In genomic region chr2:20221939-20222768, GRCh38 we compare ENCODE assay signal across 12 cellular contexts. TPM values are rescaled to one million over a fixed set of nuclear protein-coding genes. Genes with fewer than 3 reads are reported as not detected.
DNase-seq lines count a peak whose midpoint lies in the region; ATAC-seq and TF ChIP-seq lines count a peak whose summit lies in the region.
"Had no signal": no experiment of that assay in that cellular context is flagged by ENCODE, and none has a peak within 500 bp of the region (broad histone marks: within the 10 kb centered on the region; RNA-seq: fewer than 3 reads in every experiment).

No MANE protein-coding gene starts in this region.

- DNase-seq in DMS53 (lab: John Stamatoyannopoulos, UW) (peak; percentile 39), DMS53 treated with DMSO at 0.1 percent for 48 hours (lab: John Stamatoyannopoulos, UW; ENCODE audit: unreplicated experiment) (no peak), SJSA1 (ENCODE audit: low read depth in 1 of 2, low spot score in 2 of 2) (no peak), hepatocyte (ENCODE audit: low spot score) (no peak), suprapubic skin (ENCODE audit: low spot score in 2 of 2) (peak in 1 of 2 donors; percentile 50), NCI-H1092 (lab: John Stamatoyannopoulos, UW) (no peak)
- DNase-seq: 8988T, activated T-cell treated with anti-CD3 and anti-CD28 coated beads for 4 hours, heart right ventricle, stomach had no signal

- TF ChIP-seq EP300 in suprapubic skin (IDR thresholded peaks at IDR 0.05), result no peak

- H3K27me3 ChIP-seq in SJSA1 (replicated peaks) (no peaks in the 10 kb centered on the region), hepatocyte (no peaks in the 10 kb centered on the region), suprapubic skin (peaks cover 18% of the 10 kb centered on the region)

- 80% methylated on average over 1 of the region's 1 CpG for WGBS in hepatocyte (ENCODE audit: low lambda C conversion rate, missing lambda C conversion rate)
- WGBS in suprapubic skin, result 100% methylated on average over 1 of the region's 1 CpG

- peaks cover 64% of the 10 kb centered on the region for H3K79me2 ChIP-seq in hepatocyte

- no peak for TF ChIP-seq CTCF in hepatocyte (IDR thresholded peaks at IDR 0.05; ENCODE audit: poor library complexity)
- no peak for TF ChIP-seq CTCF in suprapubic skin (IDR thresholded peaks at IDR 0.05)

- no peak overlapping the region for H2AFZ ChIP-seq in hepatocyte

- H3K4me1 ChIP-seq in SJSA1 (replicated peaks), result peaks cover 58% of the 10 kb centered on the region
- peaks cover 30% of the 10 kb centered on the region for H3K4me1 ChIP-seq in hepatocyte (ENCODE audit: insufficient read depth)
- peaks cover 70% of the 10 kb centered on the region for H3K4me1 ChIP-seq in suprapubic skin

- H3K27ac ChIP-seq in SJSA1 (peak overlapping the region; percentile 61), hepatocyte (peak overlapping the region; percentile 97), suprapubic skin (peak overlapping the region; percentile 98)
- H3K27ac ChIP-seq: heart right ventricle had no signal

- no peak overlapping the region; the same call in 1 of the 2 replicates for H3K4me3 ChIP-seq in SJSA1
- no peak overlapping the region for H3K4me3 ChIP-seq in hepatocyte
- H3K4me3 ChIP-seq in suprapubic skin, result peak overlapping the region; percentile 92

- H3K4me2 ChIP-seq in hepatocyte, result peak overlapping the region; percentile 99

- H3K9me2 ChIP-seq in hepatocyte (replicated peaks; ENCODE audit: insufficient read depth), result no peaks in the 10 kb centered on the region

- ATAC-seq in HG03378 (IDR thresholded peaks at IDR 0.05; ENCODE audit: unreplicated experiment) (no peak), GM21526 (IDR thresholded peaks at IDR 0.05; ENCODE audit: low FRiP score, unreplicated experiment) (no peak)
- ATAC-seq: heart right ventricle had no signal

- H4K20me1 ChIP-seq in hepatocyte (ENCODE audit: insufficient read depth, poor library complexity, severe bottlenecking), result no peaks in the 10 kb centered on the region

- H3K36me3 ChIP-seq in SJSA1 (peaks cover 46% of the 10 kb centered on the region), hepatocyte (replicated peaks; ENCODE audit: insufficient read depth, low read depth) (no peaks in the 10 kb centered on the region), suprapubic skin (no peaks in the 10 kb centered on the region)
- H3K36me3 ChIP-seq: heart right ventricle, stomach had no signal

- no peak for TF ChIP-seq POLR2A in suprapubic skin (IDR thresholded peaks at IDR 0.05)

- peaks cover 5% of the 10 kb centered on the region; the same call in 1 of the 2 replicates for H3K9me3 ChIP-seq in SJSA1 (replicated peaks)
- H3K9me3 ChIP-seq in hepatocyte (ENCODE audit: low read depth), result no peaks in the 10 kb centered on the region
- no peaks in the 10 kb centered on the region for H3K9me3 ChIP-seq in suprapubic skin
- H3K9me3 ChIP-seq: heart right ventricle, stomach had no signal

RNA-seq across cellular contexts. Expression of gene SDC1, which starts 2.8 kb away (rescaled TPM):
- 75.2 and 117 TPM in 2 replicates for total RNA-seq in SJSA1 (2014; rRNA removed; shearing (Covaris generic))
- total RNA-seq in hepatocyte, result 92.3 and 108 TPM in 2 replicates
- polyA plus RNA-seq in hepatocyte, result 84.1 and 107 TPM in 2 replicates
- total RNA-seq in suprapubic skin, result 100 to 1,000 TPM; 258 to 892 (median 636) TPM
